ENCODE assay signal across 29 cellular contexts in the genomic region with DNA sequence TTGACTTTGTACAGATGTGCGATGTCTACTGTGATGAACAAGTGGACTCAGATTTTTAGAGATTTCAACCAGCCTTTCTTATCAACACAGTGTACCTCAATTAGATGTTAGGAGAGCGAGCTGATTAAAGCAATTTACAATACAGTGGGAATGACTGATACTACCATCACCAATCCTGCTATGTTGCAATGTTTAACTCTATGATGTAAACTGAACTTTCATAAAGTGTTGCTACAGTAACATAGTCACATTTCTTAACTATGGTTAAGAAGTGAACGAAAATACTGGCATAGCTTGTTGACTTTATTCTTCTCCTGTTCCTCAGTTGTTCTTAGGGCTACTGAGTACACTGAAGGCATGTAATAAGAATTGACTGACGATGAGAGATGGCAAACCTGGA.
"Had no signal": no experiment of that assay in that cellular context is flagged by ENCODE, and none has a peak within 500 bp of the region (broad histone marks: within the 10 kb centered on the region; RNA-seq: fewer than 3 reads in every experiment).

No MANE protein-coding gene starts in this region.

- ATAC-seq: left colon; naive thymus-derived CD4-positive, alpha-beta T cell; psoas muscle; upper lobe of right lung had no signal

- H3K27ac ChIP-seq: breast epithelium, colonic mucosa, parathyroid adenoma, psoas muscle, spleen, suprapubic skin, upper lobe of right lung had no signal

- H3K4me1 Mint-ChIP-seq: central memory CD8-positive, alpha-beta T cell had no signal

- H3K4me3 ChIP-seq: breast epithelium, colonic mucosa, psoas muscle, spleen, suprapubic skin, tibial artery, upper lobe of right lung had no signal

- H3K9me3 Mint-ChIP-seq: activated CD4-positive, alpha-beta memory T cell treated with anti-CD3 and anti-CD28 coated beads, Interleukin-2, amount 10 ng/mL, durations not matched to agents 7 days and 5 days; activated CD4-positive, alpha-beta T cell treated with anti-CD3 and anti-CD28 coated beads, Interleukin-2, amount 10 ng/mL, durations not matched to agents 24 days and 14 days; activated naive CD4-positive, alpha-beta T cell treated with anti-CD3 and anti-CD28 coated beads, Interleukin-2, amount 10 ng/mL, durations not matched to agents 7 days and 5 days; activated T-cell treated with anti-CD3 and anti-CD28 coated beads, Interleukin-2, amount 50 U/mL, for 24 hours; central memory CD8-positive, alpha-beta T cell; mesothelial cell of epicardium; T-helper 1 cell treated with Interleukin-12 subunit alpha and Interleukin-12 subunit beta and Interleukin-4 antibody, amounts not matched to agents 30 μg/mL and 1 μg/mL, for 36 hours had no signal

- H3K9me3 ChIP-seq: breast epithelium, colonic mucosa, psoas muscle, spleen, suprapubic skin, tibial artery, upper lobe of right lung had no signal

- H3K36me3 ChIP-seq: breast epithelium had no signal

- H2AFZ ChIP-seq: parathyroid adenoma had no signal

- H3K4me1 ChIP-seq: breast epithelium, colonic mucosa, parathyroid adenoma, psoas muscle, suprapubic skin, upper lobe of right lung had no signal

- DNase-seq: activated CD4-positive, alpha-beta memory T cell treated with anti-CD3 and anti-CD28 coated beads, Interleukin-2, amount 10 ng/mL, durations not matched to agents 7 days and 5 days; activated CD4-positive, alpha-beta T cell treated with anti-CD3 and anti-CD28 coated beads, Interleukin-2, amount 10 ng/mL, durations not matched to agents 24 days and 14 days; activated CD4-positive, CD25-positive, alpha-beta regulatory T cell treated with anti-CD3 and anti-CD28 coated beads, Interleukin-2, amount 50 U/mL, for 72 hours; activated CD8-positive, alpha-beta memory T cell treated with anti-CD3 and anti-CD28 coated beads, Interleukin-2, amount 50 U/mL, for 48 hours; activated gamma-delta T cell; activated naive CD4-positive, alpha-beta T cell treated with anti-CD3 and anti-CD28 coated beads, Interleukin-2, amount 10 ng/mL, durations not matched to agents 7 days and 5 days; activated T-cell treated with anti-CD3 and anti-CD28 coated beads, Interleukin-2, amount 50 U/mL, for 24 hours; colonic mucosa; effector memory CD4-positive, alpha-beta T cell; erythroblast; foreskin fibroblast; head of caudate nucleus; hippocampal formation; kidney; left colon; mammary epithelial cell; naive thymus-derived CD4-positive, alpha-beta T cell; psoas muscle; spleen; stimulated activated naive CD4-positive, alpha-beta T cell; T-helper 9 cell; tibial artery; upper lobe of right lung had no signal

- H3K27ac Mint-ChIP-seq: activated CD4-positive, alpha-beta memory T cell treated with anti-CD3 and anti-CD28 coated beads, Interleukin-2, amount 10 ng/mL, durations not matched to agents 7 days and 5 days; activated CD4-positive, alpha-beta T cell treated with anti-CD3 and anti-CD28 coated beads, Interleukin-2, amount 10 ng/mL, durations not matched to agents 24 days and 14 days; activated naive CD4-positive, alpha-beta T cell treated with anti-CD3 and anti-CD28 coated beads, Interleukin-2, amount 10 ng/mL, durations not matched to agents 7 days and 5 days; activated T-cell treated with anti-CD3 and anti-CD28 coated beads, Interleukin-2, amount 50 U/mL, for 24 hours; mesothelial cell of epicardium; naive thymus-derived CD4-positive, alpha-beta T cell; T-helper 1 cell treated with Interleukin-12 subunit alpha and Interleukin-12 subunit beta and Interleukin-4 antibody, amounts not matched to agents 30 μg/mL and 1 μg/mL, for 36 hours had no signal

- H3K36me3 Mint-ChIP-seq: activated naive CD4-positive, alpha-beta T cell treated with anti-CD3 and anti-CD28 coated beads, Interleukin-2, amount 10 ng/mL, durations not matched to agents 7 days and 5 days; naive thymus-derived CD4-positive, alpha-beta T cell had no signal

- H3K27me3 Mint-ChIP-seq: activated CD4-positive, alpha-beta memory T cell treated with anti-CD3 and anti-CD28 coated beads, Interleukin-2, amount 10 ng/mL, durations not matched to agents 7 days and 5 days; activated CD4-positive, alpha-beta T cell treated with anti-CD3 and anti-CD28 coated beads, Interleukin-2, amount 10 ng/mL, durations not matched to agents 24 days and 14 days; activated naive CD4-positive, alpha-beta T cell treated with anti-CD3 and anti-CD28 coated beads, Interleukin-2, amount 10 ng/mL, durations not matched to agents 7 days and 5 days; activated T-cell treated with anti-CD3 and anti-CD28 coated beads, Interleukin-2, amount 50 U/mL, for 24 hours; central memory CD8-positive, alpha-beta T cell had no signal

- H3K4me3 Mint-ChIP-seq: activated CD4-positive, alpha-beta memory T cell treated with anti-CD3 and anti-CD28 coated beads, Interleukin-2, amount 10 ng/mL, durations not matched to agents 7 days and 5 days; activated CD4-positive, alpha-beta T cell treated with anti-CD3 and anti-CD28 coated beads, Interleukin-2, amount 10 ng/mL, durations not matched to agents 24 days and 14 days; activated naive CD4-positive, alpha-beta T cell treated with anti-CD3 and anti-CD28 coated beads, Interleukin-2, amount 10 ng/mL, durations not matched to agents 7 days and 5 days; activated T-cell treated with anti-CD3 and anti-CD28 coated beads, Interleukin-2, amount 50 U/mL, for 24 hours; central memory CD8-positive, alpha-beta T cell; mesothelial cell of epicardium; naive thymus-derived CD4-positive, alpha-beta T cell; T-helper 1 cell treated with Interleukin-12 subunit alpha and Interleukin-12 subunit beta and Interleukin-4 antibody, amounts not matched to agents 30 μg/mL and 1 μg/mL, for 36 hours had no signal

- H3K9ac ChIP-seq: parathyroid adenoma had no signal

- H3K27me3 ChIP-seq: breast epithelium, colonic mucosa, spleen, suprapubic skin, tibial artery, upper lobe of right lung had no signal
